ENCODE assay signal across 8 cellular contexts in the genomic region with DNA sequence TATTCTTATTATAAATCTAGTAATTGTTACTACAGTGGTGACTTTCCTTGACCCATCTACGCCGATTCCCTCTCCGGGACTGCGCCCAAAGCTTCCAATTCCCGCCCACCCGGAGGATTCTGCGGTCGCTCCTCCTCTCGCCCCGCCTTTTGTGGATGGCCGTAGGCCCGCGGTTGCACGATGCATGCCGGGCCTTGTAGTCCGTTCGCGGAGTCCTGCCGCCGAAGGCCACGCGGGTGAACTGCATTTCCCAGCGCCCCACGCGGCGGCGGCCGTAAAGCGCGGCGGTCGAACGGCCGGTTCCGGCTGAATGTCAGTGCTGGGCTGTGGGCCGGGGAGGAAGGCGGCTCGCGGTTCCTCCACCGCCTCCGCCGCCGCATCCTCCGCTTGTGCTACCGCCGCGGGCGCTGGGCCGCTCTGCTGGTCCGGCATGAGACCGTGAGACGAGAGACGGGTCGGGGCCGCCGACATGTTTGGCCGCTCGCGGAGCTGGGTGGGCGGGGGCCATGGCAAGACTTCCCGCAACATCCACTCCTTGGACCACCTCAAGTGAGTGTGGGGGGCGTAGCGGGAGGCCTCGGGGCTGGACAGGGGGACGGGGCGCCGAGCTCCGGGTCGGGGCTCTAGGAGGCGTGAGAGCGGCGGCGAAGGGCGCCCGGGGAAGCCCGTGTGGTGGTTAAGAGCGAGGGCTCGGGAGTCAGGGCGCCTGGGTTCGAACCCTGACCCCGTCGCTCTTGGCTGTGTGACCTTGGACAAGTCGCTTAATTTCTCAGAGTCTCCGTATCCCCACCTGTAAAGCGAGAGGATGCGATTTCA.
A peak's percentile ranks its signal among the peaks of the same experiment; 100 is the strongest.
DNase-seq lines count a peak whose midpoint lies in the region; ATAC-seq lines count a peak whose summit lies in the region.

A gene with protein sequence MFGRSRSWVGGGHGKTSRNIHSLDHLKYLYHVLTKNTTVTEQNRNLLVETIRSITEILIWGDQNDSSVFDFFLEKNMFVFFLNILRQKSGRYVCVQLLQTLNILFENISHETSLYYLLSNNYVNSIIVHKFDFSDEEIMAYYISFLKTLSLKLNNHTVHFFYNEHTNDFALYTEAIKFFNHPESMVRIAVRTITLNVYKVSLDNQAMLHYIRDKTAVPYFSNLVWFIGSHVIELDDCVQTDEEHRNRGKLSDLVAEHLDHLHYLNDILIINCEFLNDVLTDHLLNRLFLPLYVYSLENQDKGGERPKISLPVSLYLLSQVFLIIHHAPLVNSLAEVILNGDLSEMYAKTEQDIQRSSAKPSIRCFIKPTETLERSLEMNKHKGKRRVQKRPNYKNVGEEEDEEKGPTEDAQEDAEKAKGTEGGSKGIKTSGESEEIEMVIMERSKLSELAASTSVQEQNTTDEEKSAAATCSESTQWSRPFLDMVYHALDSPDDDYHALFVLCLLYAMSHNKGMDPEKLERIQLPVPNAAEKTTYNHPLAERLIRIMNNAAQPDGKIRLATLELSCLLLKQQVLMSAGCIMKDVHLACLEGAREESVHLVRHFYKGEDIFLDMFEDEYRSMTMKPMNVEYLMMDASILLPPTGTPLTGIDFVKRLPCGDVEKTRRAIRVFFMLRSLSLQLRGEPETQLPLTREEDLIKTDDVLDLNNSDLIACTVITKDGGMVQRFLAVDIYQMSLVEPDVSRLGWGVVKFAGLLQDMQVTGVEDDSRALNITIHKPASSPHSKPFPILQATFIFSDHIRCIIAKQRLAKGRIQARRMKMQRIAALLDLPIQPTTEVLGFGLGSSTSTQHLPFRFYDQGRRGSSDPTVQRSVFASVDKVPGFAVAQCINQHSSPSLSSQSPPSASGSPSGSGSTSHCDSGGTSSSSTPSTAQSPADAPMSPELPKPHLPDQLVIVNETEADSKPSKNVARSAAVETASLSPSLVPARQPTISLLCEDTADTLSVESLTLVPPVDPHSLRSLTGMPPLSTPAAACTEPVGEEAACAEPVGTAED (plus strand): TSS at position 316 of the 816 bp plus-strand sequence. CDS start 154 bp downstream, at position 470.

- ATAC-seq in GM19043 (IDR thresholded peaks at IDR 0.05; ENCODE audit: low read depth, unreplicated experiment) (peak; percentile 69), HG03354 (IDR thresholded peaks at IDR 0.05; ENCODE audit: poor library complexity, severe bottlenecking, unreplicated experiment) (peak; percentile 77)

- DNase-seq in AG20443 (ENCODE audit: low spot score), result peak; percentile 97
- DNase-seq in NCI-H446 treated with DMSO at 0.1 percent for 48 hours (lab: John Stamatoyannopoulos, UW), result peak; percentile 82
- DNase-seq in activated CD4-positive, CD25-positive, alpha-beta regulatory T cell treated with anti-CD3 and anti-CD28 coated beads, Interleukin-2, amount 50 U/mL, for 16 hours (ENCODE audit: low read depth, low spot score), result peak; percentile 95
- DNase-seq in cerebellar cortex (ENCODE audit: low spot score), result peak; percentile 97
- peak; percentile 97 for DNase-seq in iris pigment epithelial cell (ENCODE audit: low read depth)
- peak; percentile 89 to 96 for DNase-seq in stimulated activated CD4-positive, alpha-beta T cell treated with anti-CD3 and anti-CD28 coated beads, Interleukin-12 subunit alpha, Interleukin-12 subunit beta, amount 100 ng/mL, for 24 hours (ENCODE audit: low read depth in 2 of 2)

Comparison
In these comparisons a context has a peak if more than half of its experiments do, and no peak if none do; other contexts are left out.
1. Peak in every context shown above with its lines: DNase-seq and ATAC-seq.